9 cellular contexts compared by ENCODE assay signal in the genomic region with DNA sequence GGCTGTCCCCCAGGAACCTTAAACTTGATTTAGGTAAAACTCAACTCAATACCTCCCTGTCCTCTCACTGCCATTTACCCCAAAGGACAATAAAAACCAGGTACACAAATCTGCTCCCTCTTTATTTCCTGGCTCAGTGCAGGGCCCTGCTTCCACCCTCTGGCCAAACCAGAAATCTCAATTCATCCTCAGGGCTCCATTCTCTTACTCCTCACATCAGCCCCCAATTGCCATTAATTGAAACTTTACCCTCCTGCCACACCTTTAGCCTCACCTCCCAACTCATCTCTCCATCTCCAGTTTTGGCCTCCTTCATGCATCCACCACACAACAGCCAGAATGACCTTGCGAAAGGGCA. TPM values are rescaled to one million over a fixed set of nuclear protein-coding genes. Genes with fewer than 3 reads are reported as not detected.
DNase-seq lines count a peak whose midpoint lies in the region; ATAC-seq and TF ChIP-seq lines count a peak whose summit lies in the region.
"Had no signal": no experiment of that assay in that cellular context is flagged by ENCODE, and none has a peak within 500 bp of the region (broad histone marks: within the 10 kb centered on the region; RNA-seq: fewer than 3 reads in every experiment).

No MANE protein-coding gene starts in this region.

- H3K4me1 Mint-ChIP-seq in osteocyte (ENCODE audit: unreplicated experiment), result peaks cover 37% of the 10 kb centered on the region

- H3K4me1 ChIP-seq in adrenal gland (replicated peaks in 1 of 2), result peaks cover 0 to 30% of the 10 kb centered on the region in 2 donors

- no peaks in the 10 kb centered on the region for H3K27me3 Mint-ChIP-seq in osteocyte (ENCODE audit: unreplicated experiment)

- peak; percentile 34 for ATAC-seq in GM18517 (IDR thresholded peaks at IDR 0.05; ENCODE audit: unreplicated experiment)
- ATAC-seq in HG03095 (IDR thresholded peaks at IDR 0.05; ENCODE audit: unreplicated experiment), result peak; percentile 6
- ATAC-seq in left ventricle myocardium superior, result no peak

- TF ChIP-seq CTCF in adrenal gland (IDR thresholded peaks at IDR 0.05) (no peak), osteocyte (IDR thresholded peaks at IDR 0.05) (no peak), foreskin fibroblast (IDR thresholded peaks at IDR 0.05; ENCODE audit: low read depth, low read length) (no peak)

- no peak for DNase-seq in adrenal gland
- DNase-seq in osteocyte (ENCODE audit: extremely low spot score, unreplicated experiment), result no peak
- no peak for DNase-seq in activated effector memory CD4-positive, alpha-beta T cell treated with Interleukin-2 at 50 U/mL for 16 hours
- DNase-seq in foreskin fibroblast, result no peak
- DNase-seq in retina, result no peak
- DNase-seq in left ventricle myocardium superior, result no peak

- H3K9me3 Mint-ChIP-seq in osteocyte (ENCODE audit: unreplicated experiment), result peaks cover 5% of the 10 kb centered on the region

- WGBS in adrenal gland, 4 donors, result 97 to 100% (median 100%) methylated on average over 1 of the region's 1 CpG

- TF ChIP-seq POLR2A in adrenal gland (IDR thresholded peaks at IDR 0.05), result no peak

- H3K27me3 ChIP-seq in adrenal gland, result no peaks in the 10 kb centered on the region

- H3K27ac Mint-ChIP-seq in osteocyte (ENCODE audit: unreplicated experiment), result peak overlapping the region; percentile 82

- H3K4me3 ChIP-seq in adrenal gland, result peak overlapping the region in 1 of 4 donors; percentile 38
- no peak overlapping the region for H3K4me3 ChIP-seq in foreskin fibroblast (ENCODE audit: low read depth in 1 of 2, low read length in 2 of 2)
- H3K4me3 ChIP-seq: SK-N-MC had no signal

- H3K4me3 Mint-ChIP-seq in osteocyte (ENCODE audit: unreplicated experiment), result no peak overlapping the region

- H3K36me3 ChIP-seq in adrenal gland (replicated peaks in 1 of 2), result no peaks in the 10 kb centered on the region

- H3K9me3 ChIP-seq in adrenal gland (replicated peaks in 1 of 3), result no peaks in the 10 kb centered on the region

- peaks cover 7% of the 10 kb centered on the region for H3K36me3 Mint-ChIP-seq in osteocyte (ENCODE audit: unreplicated experiment)

- intact Hi-C loops in adrenal gland (cut with DNase I), result no loop called here
- intact Hi-C loops in left ventricle myocardium superior (cut with micrococcal nuclease), result no loop called here

- H3K27ac ChIP-seq in adrenal gland, result peak overlapping the region in 4 of 5 donors; percentile 13 to 86 (median 76)

RNA-seq across cellular contexts. Expression of gene ZBTB2, which starts 10.5 kb away (rescaled TPM):
- total RNA-seq in adrenal gland, result 10 to 100 TPM in 2 of 8 donors, 1 to 10 TPM in 6; 4.9 to 11.0 (median 9.0) TPM
- 1 to 10 TPM; 7.1 to 8.6 (median 7.7) TPM for polyA plus RNA-seq in adrenal gland
- 12.3 and 12.6 TPM in 2 replicates for total RNA-seq in osteocyte
- 5.2 TPM for total RNA-seq in left ventricle myocardium superior
